ENCODE assay signal across 21 cellular contexts in genomic region chr4:153714247-153714646, GRCh38. TPM values are rescaled to one million over a fixed set of nuclear protein-coding genes. Genes with fewer than 3 reads are reported as not detected.
"Had no signal": no experiment of that assay in that cellular context is flagged by ENCODE, and none has a peak within 500 bp of the region (broad histone marks: within the 10 kb centered on the region; RNA-seq: fewer than 3 reads in every experiment).

No MANE protein-coding gene starts in this region.

- H3K9me3 ChIP-seq: Peyer's patch had no signal

- H3K4me3 ChIP-seq: PC-9, Peyer's patch had no signal

- H3K27me3 ChIP-seq: Peyer's patch had no signal

- H2AFZ ChIP-seq: PC-9 had no signal

- DNase-seq: Karpas-422, KG1, MV-4-11, NCI-H1048, NCI-H1105, NCI-H1436 treated with DMSO at 0.1 percent for 48 hours, NCI-H1694, NCI-H187 treated with DMSO at 0.1 percent for 48 hours, NCI-H2029 treated with DMSO at 0.1 percent for 48 hours, NCI-H2227 treated with DMSO at 0.1 percent for 48 hours, NCI-H524, NCI-H526 treated with DMSO at 0.1 percent for 48 hours, NCI-H748 treated with DMSO at 0.1 percent for 48 hours, PC-9, Peyer's patch, SHP77 had no signal

- H3K36me3 ChIP-seq: Peyer's patch had no signal

- ATAC-seq: HepG2 had no signal

- H3K27ac ChIP-seq: PC-9, Peyer's patch had no signal

- H3K4me1 ChIP-seq: Peyer's patch had no signal

- FAIRE-seq: HepG2 had no signal

- H3K4me2 ChIP-seq: PC-9 had no signal

RNA-seq across cellular contexts. Expression of gene TLR2, which starts 30.2 kb away (rescaled TPM):
- total RNA-seq: HT1080 had no signal

RNA-seq across cellular contexts. Expression of gene RNF175, which starts 45.6 kb away (rescaled TPM):
- total RNA-seq: HepG2; HT1080; IMR-90; NCI-H460; PC-9; Peyer's patch; T-helper 1 cell treated with Interleukin-12 subunit alpha and Interleukin-12 subunit beta and Interleukin-4 antibody, amounts not matched to agents 30 ng/mL and 1 ng/mL, for 36 hours had no signal
